ENCODE assay signal across 26 cellular contexts in genomic region chr6:118203421-118204000, GRCh38.
"Had no signal": no experiment of that assay in that cellular context is flagged by ENCODE, and none has a peak within 500 bp of the region (broad histone marks: within the 10 kb centered on the region; RNA-seq: fewer than 3 reads in every experiment).

No MANE protein-coding gene starts in this region.

- H3K4me3 ChIP-seq: SJSA1 had no signal

- DNase-seq: activated B cell treated with CpG ODN at 0.5 μM for 24 hours; activated CD4-positive, alpha-beta T cell treated with anti-CD3 and anti-CD28 coated beads for 1 hour; activated CD4-positive, alpha-beta T cell treated with anti-CD3 and anti-CD28 coated beads, Interleukin-2, amount 10 ng/mL, durations not matched to agents 24 days and 14 days; activated CD4-positive, alpha-beta T cell treated with anti-CD3 and anti-CD28 coated beads, Interleukin-2, amount 50 U/mL, for 48 hours; activated CD8-positive, alpha-beta memory T cell treated with anti-CD3 and anti-CD28 coated beads, Interleukin-2, amount 10 ng/mL, durations not matched to agents 7 days and 5 days; activated effector memory CD4-positive, alpha-beta T cell treated with Interleukin-2 at 50 U/mL for 16 hours; activated naive CD4-positive, alpha-beta T cell; activated T-cell treated with anti-CD3 and anti-CD28 coated beads, Interleukin-2, amount 50 U/mL, for 24 hours; aorta; IMR-90; KBM-7; NCI-H1048; NCI-H146; NCI-H1930; NCI-H345; NCI-H510A; NCI-H69; NK-92 treated with Interleukin-12 subunit alpha and Interleukin-12 subunit beta, amount 100 ng/mL, for 24 hours; OCI-M1; SHP77; T-helper 17 cell; T-helper 9 cell had no signal

- H3K27me3 ChIP-seq: SJSA1 had no signal

- H3K9me3 Mint-ChIP-seq: activated B cell treated with CpG ODN at 0.5 μM for 24 hours; activated CD4-positive, alpha-beta T cell treated with anti-CD3 and anti-CD28 coated beads, Interleukin-2, amount 10 ng/mL, durations not matched to agents 24 days and 14 days; activated naive CD4-positive, alpha-beta T cell treated with anti-CD3 and anti-CD28 coated beads, Interleukin-2, amount 50 U/mL, for 24 hours; activated T-cell treated with anti-CD3 and anti-CD28 coated beads, Interleukin-2, amount 50 U/mL, for 24 hours; activated T-helper 1 cell treated with anti-CD3 and anti-CD28 coated beads, Interleukin-12 subunit alpha, Interleukin-12 subunit beta, Interleukin-2, Interleukin-4 antibody, amounts not matched to agents 30 ng/mL and 10 ng/mL and 1 ng/mL, durations not matched to agents 14 hours and 24 hours and 36 hours had no signal

- H3K4me3 Mint-ChIP-seq: activated B cell treated with CpG ODN at 0.5 μM for 24 hours; activated CD4-positive, alpha-beta T cell treated with anti-CD3 and anti-CD28 coated beads, Interleukin-2, amount 10 ng/mL, durations not matched to agents 24 days and 14 days; activated CD8-positive, alpha-beta memory T cell treated with anti-CD3 and anti-CD28 coated beads, Interleukin-2, amount 10 ng/mL, durations not matched to agents 7 days and 5 days; activated naive CD4-positive, alpha-beta T cell treated with anti-CD3 and anti-CD28 coated beads, Interleukin-2, amount 50 U/mL, for 24 hours; activated T-cell treated with anti-CD3 and anti-CD28 coated beads, Interleukin-2, amount 50 U/mL, for 24 hours; activated T-helper 1 cell treated with anti-CD3 and anti-CD28 coated beads, Interleukin-12 subunit alpha, Interleukin-12 subunit beta, Interleukin-2, Interleukin-4 antibody, amounts not matched to agents 30 ng/mL and 10 ng/mL and 1 ng/mL, durations not matched to agents 14 hours and 24 hours and 36 hours; T-helper 17 cell had no signal

- H3K4me1 ChIP-seq: SJSA1 had no signal

- H3K4me1 Mint-ChIP-seq: activated B cell treated with CpG ODN at 0.5 μM for 24 hours; activated CD4-positive, alpha-beta T cell treated with anti-CD3 and anti-CD28 coated beads, Interleukin-2, amount 10 ng/mL, durations not matched to agents 24 days and 14 days; activated CD8-positive, alpha-beta memory T cell treated with anti-CD3 and anti-CD28 coated beads, Interleukin-2, amount 10 ng/mL, durations not matched to agents 7 days and 5 days; activated naive CD4-positive, alpha-beta T cell treated with anti-CD3 and anti-CD28 coated beads, Interleukin-2, amount 50 U/mL, for 24 hours; T-helper 17 cell had no signal

- H3K36me3 ChIP-seq: SJSA1 had no signal

- H3K9me3 ChIP-seq: SJSA1 had no signal

- H3K27ac ChIP-seq: SJSA1 had no signal

- ATAC-seq: activated CD8-positive, alpha-beta memory T cell treated with anti-CD3 and anti-CD28 coated beads, Interleukin-2, amount 10 ng/mL, durations not matched to agents 7 days and 5 days; Panc1; T-helper 17 cell had no signal

- H3K27ac Mint-ChIP-seq: activated B cell treated with CpG ODN at 0.5 μM for 24 hours; activated CD4-positive, alpha-beta T cell treated with anti-CD3 and anti-CD28 coated beads, Interleukin-2, amount 10 ng/mL, durations not matched to agents 24 days and 14 days; activated CD8-positive, alpha-beta memory T cell treated with anti-CD3 and anti-CD28 coated beads, Interleukin-2, amount 10 ng/mL, durations not matched to agents 7 days and 5 days; activated naive CD4-positive, alpha-beta T cell treated with anti-CD3 and anti-CD28 coated beads, Interleukin-2, amount 50 U/mL, for 24 hours; activated T-cell treated with anti-CD3 and anti-CD28 coated beads, Interleukin-2, amount 50 U/mL, for 24 hours; activated T-helper 1 cell treated with anti-CD3 and anti-CD28 coated beads, Interleukin-12 subunit alpha, Interleukin-12 subunit beta, Interleukin-2, Interleukin-4 antibody, amounts not matched to agents 30 ng/mL and 10 ng/mL and 1 ng/mL, durations not matched to agents 14 hours and 24 hours and 36 hours; T-helper 17 cell had no signal

- H3K36me3 Mint-ChIP-seq: activated CD8-positive, alpha-beta memory T cell treated with anti-CD3 and anti-CD28 coated beads, Interleukin-2, amount 10 ng/mL, durations not matched to agents 7 days and 5 days; activated naive CD4-positive, alpha-beta T cell treated with anti-CD3 and anti-CD28 coated beads, Interleukin-2, amount 50 U/mL, for 24 hours had no signal

- H3K27me3 Mint-ChIP-seq: activated B cell treated with CpG ODN at 0.5 μM for 24 hours; activated CD4-positive, alpha-beta T cell treated with anti-CD3 and anti-CD28 coated beads, Interleukin-2, amount 10 ng/mL, durations not matched to agents 24 days and 14 days; activated CD8-positive, alpha-beta memory T cell treated with anti-CD3 and anti-CD28 coated beads, Interleukin-2, amount 10 ng/mL, durations not matched to agents 7 days and 5 days; activated naive CD4-positive, alpha-beta T cell treated with anti-CD3 and anti-CD28 coated beads, Interleukin-2, amount 50 U/mL, for 24 hours; activated T-cell treated with anti-CD3 and anti-CD28 coated beads, Interleukin-2, amount 50 U/mL, for 24 hours had no signal
